Comparison of ENCODE assay signal across 1 cellular context in the genomic region with DNA sequence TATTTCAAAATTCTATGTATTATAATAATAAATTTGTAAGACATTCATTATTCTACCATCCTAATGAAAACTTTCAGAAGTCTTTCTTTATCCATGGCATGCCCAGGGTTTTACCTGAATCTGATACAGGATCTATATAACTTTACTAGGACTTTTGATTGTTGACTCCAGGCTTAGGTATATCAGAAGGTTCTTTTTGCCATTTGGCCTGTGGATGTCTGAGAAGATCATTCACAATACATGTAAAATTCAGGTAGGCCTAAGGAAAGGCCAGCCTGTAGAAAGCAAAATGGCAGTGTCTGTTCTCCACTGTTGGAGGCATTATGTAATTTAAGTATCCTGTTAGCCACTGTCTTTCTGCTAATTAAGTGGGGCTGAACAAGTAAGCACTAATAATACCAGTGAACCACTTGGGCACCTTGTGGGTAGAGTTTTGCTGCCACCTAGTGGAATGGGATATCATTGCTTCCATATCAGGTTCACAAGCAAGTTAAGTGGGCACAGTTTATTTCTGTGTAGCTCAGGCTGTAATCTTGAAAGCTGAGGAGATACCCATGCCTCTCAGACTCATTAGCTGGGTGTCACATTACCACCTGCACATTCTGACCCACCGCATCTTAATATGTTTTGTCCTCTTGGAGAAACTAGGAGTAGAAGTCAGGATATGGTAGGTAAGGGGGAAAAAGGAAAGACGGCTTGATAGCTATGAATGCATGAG.
TF ChIP-seq lines count a peak whose summit lies in the region.

No MANE protein-coding gene starts in this region.

TF ChIP-seq in H1, 55 proteins besides CTCF, POLR2A, EP300 and RAD21:
- no peak for TF ChIP-seq TAF1 (IDR thresholded peaks at IDR 0.05; ENCODE audit: low read depth, low read length)
- TF ChIP-seq KDM1A (IDR thresholded peaks at IDR 0.05; ENCODE audit: borderline replicate concordance, low read length) = no peak
- TF ChIP-seq, protein P1, sequence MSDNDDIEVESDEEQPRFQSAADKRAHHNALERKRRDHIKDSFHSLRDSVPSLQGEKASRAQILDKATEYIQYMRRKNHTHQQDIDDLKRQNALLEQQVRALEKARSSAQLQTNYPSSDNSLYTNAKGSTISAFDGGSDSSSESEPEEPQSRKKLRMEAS (IDR thresholded peaks at IDR 0.05) = no peak
- no peak for TF ChIP-seq BRCA1 (IDR thresholded peaks at IDR 0.05; ENCODE audit: low read depth, low read length)
- no peak for TF ChIP-seq FOSL1 (IDR thresholded peaks at IDR 0.05; ENCODE audit: insufficient read depth, low read depth, low read length)
- TF ChIP-seq SP4 (IDR thresholded peaks at IDR 0.05; ENCODE audit: low read length) = no peak
- TF ChIP-seq YY1 (IDR thresholded peaks at IDR 0.05; ENCODE audit: low read depth, low read length) = 0 out of 2 replicates have a peak, but pooled peaks have one; percentile 11
- no peak for TF ChIP-seq CEBPB (IDR thresholded peaks at IDR 0.05; ENCODE audit: low read depth, low read length)
- 0 out of 2 replicates have a peak, but pooled peaks have one; percentile 14 for TF ChIP-seq SRF (IDR thresholded peaks at IDR 0.05; ENCODE audit: low read depth, low read length)
- 0 out of 2 replicates have a peak, but pooled peaks have one; percentile 38 for TF ChIP-seq POLR2AphosphoS5 (IDR thresholded peaks at IDR 0.05; ENCODE audit: low read depth, low read length)
